ENCODE assay signal across 24 cellular contexts in the genomic region with DNA sequence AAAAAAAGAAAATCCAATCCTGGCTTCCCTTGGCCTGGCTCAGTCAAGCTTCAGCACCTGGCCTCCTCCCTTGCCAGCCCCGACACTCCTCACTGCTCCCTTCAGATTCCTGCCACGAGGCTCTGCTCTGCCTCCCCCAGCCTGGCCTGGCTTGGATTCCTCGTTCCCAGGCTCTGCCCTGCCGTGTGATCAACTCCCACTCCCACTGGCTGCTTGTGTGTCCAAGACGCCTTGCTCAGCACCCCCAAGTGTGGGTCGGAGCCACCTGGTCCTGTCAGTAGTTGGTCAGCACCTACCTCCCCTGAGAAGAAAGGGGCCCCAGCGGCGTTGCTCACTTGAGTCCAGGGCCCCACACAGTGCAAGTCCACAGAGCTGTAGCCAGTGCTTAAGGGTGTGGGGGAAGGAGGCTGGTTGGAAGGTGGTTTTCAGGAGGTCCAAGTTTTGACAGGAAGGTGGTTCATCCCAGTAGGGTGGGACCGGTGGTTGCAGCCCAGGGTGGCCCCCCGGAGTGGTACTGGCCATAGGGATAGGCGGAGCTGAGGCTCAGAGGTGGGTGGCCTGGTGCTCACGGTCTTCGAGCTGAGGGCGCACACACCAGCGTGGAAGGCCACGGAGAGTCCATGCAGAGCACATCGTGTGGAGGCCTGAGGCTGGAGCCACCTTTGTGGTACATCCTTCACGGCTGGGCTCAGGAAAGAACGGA. TPM values are rescaled to one million over a fixed set of nuclear protein-coding genes. Genes with fewer than 3 reads are reported as not detected.
DNase-seq lines count a peak whose midpoint lies in the region; ATAC-seq and TF ChIP-seq lines count a peak whose summit lies in the region.
"Had no signal": no experiment of that assay in that cellular context is flagged by ENCODE, and none has a peak within 500 bp of the region (broad histone marks: within the 10 kb centered on the region; RNA-seq: fewer than 3 reads in every experiment).

No MANE protein-coding gene starts in this region.

- no peaks in the 10 kb centered on the region for H3K4me1 Mint-ChIP-seq in activated T-helper 2 cell treated with anti-CD3 and anti-CD28 coated beads, Interferon-gamma antibody, Interleukin-2, Interleukin-4, amounts not matched to agents 10 μg/mL and 5 μg/mL and 100 μg/mL, durations not matched to agents 14 hours and 24 hours and 36 hours (ENCODE audit: low read depth)
- H3K4me1 Mint-ChIP-seq in memory B cell, result peaks cover 15% of the 10 kb centered on the region

- H3K4me1 ChIP-seq in heart left ventricle (peaks cover 16 to 77% (median 48%) of the 10 kb centered on the region in 12 donors), testis (peaks cover 43% of the 10 kb centered on the region), aorta (ENCODE audit: control insufficient read depth in 1 of 2, insufficient read depth in 2 of 2, low read length in 2 of 2) (no peaks in the 10 kb centered on the region), suprapubic skin (peaks cover 29% of the 10 kb centered on the region)

- H3K27ac ChIP-seq in heart left ventricle (peak overlapping the region in 7 of 12 donors; percentile 43 to 89 (median 81)), testis (no peak overlapping the region), aorta (ENCODE audit: low read depth in 1 of 2, low read length in 2 of 2) (no peak overlapping the region), suprapubic skin (no peak overlapping the region)

- H3K4me3 Mint-ChIP-seq in activated T-helper 2 cell treated with anti-CD3 and anti-CD28 coated beads, Interferon-gamma antibody, Interleukin-2, Interleukin-4, amounts not matched to agents 10 μg/mL and 5 μg/mL and 100 μg/mL, durations not matched to agents 14 hours and 24 hours and 36 hours (ENCODE audit: low read depth), result no peak overlapping the region
- no peak overlapping the region for H3K4me3 Mint-ChIP-seq in memory B cell
- H3K4me3 Mint-ChIP-seq: HFFc6, neural crest cell had no signal

- H3K4me3 ChIP-seq in heart left ventricle, result no peak overlapping the region
- H3K4me3 ChIP-seq in testis, result no peak overlapping the region
- no peak overlapping the region for H3K4me3 ChIP-seq in aorta (ENCODE audit: low read length in 2 of 2)
- no peak overlapping the region for H3K4me3 ChIP-seq in suprapubic skin

- TF ChIP-seq POLR2A in heart left ventricle (IDR thresholded peaks at IDR 0.05) (no peak), testis (IDR thresholded peaks at IDR 0.05) (no peak), suprapubic skin (IDR thresholded peaks at IDR 0.05) (no peak)

- peak overlapping the region; percentile 33 for H3K27ac Mint-ChIP-seq in activated T-helper 2 cell treated with anti-CD3 and anti-CD28 coated beads, Interferon-gamma antibody, Interleukin-2, Interleukin-4, amounts not matched to agents 10 μg/mL and 5 μg/mL and 100 μg/mL, durations not matched to agents 14 hours and 24 hours and 36 hours
- peak overlapping the region; percentile 73 for H3K27ac Mint-ChIP-seq in memory B cell
- H3K27ac Mint-ChIP-seq: HFFc6 had no signal

- H3K9me3 ChIP-seq in heart left ventricle (no peaks in the 10 kb centered on the region), testis (no peaks in the 10 kb centered on the region), aorta (ENCODE audit: control insufficient read depth, low read length) (no peaks in the 10 kb centered on the region), suprapubic skin (no peaks in the 10 kb centered on the region)

- intact Hi-C loops in heart left ventricle (cut with DNase I), result no loop called here
- intact Hi-C loops in Right ventricle myocardium inferior (cut with DNase I), result loop anchor here (5.0 kb wide), 1 partner anchor 200 kb away; a partner anchor contains a TSS
- intact Hi-C loops in activated T-helper 2 cell treated with anti-CD3 and anti-CD28 coated beads, Interferon-gamma antibody, Interleukin-2, Interleukin-4, amounts not matched to agents 10 μg/mL and 5 μg/mL and 100 μg/mL, durations not matched to agents 14 hours and 24 hours and 36 hours (cut with micrococcal nuclease), result no loop called here
- intact Hi-C loops in testis (cut with DNase I; ENCODE audit: low total_unique reads), result no loop called here
- intact Hi-C loops in aorta (cut with DNase I), result no loop called here

- DNase-seq in heart left ventricle (peak in 1 of 5 donors; percentile 29), Right ventricle myocardium inferior (ENCODE audit: missing footprints) (no peak), memory B cell (ENCODE audit: low spot score in 2 of 2) (no peak), testis (peak; percentile 78), aorta (no peak), suprapubic skin (ENCODE audit: low spot score in 2 of 2) (no peak)
- no peak for DNase-seq in activated T-helper 2 cell treated with anti-CD3 and anti-CD28 coated beads, Interferon-gamma antibody, Interleukin-2, Interleukin-4, amounts not matched to agents 10 μg/mL and 5 μg/mL and 100 μg/mL, durations not matched to agents 14 hours and 24 hours and 36 hours (ENCODE audit: low spot score)
- DNase-seq: activated CD4-positive, CD25-positive, alpha-beta regulatory T cell; activated CD8-positive, alpha-beta memory T cell treated with anti-CD3 and anti-CD28 coated beads, Interleukin-2, amount 50 U/mL, for 4 hours; activated gamma-delta T cell; DMS153; GDM1; glutamatergic neuron; HFFc6; midbrain; NCI-H146; NCI-H526 treated with DMSO at 0.1 percent for 48 hours; RPMI8226; stimulated activated CD4-positive, alpha-beta T cell treated with anti-CD3 and anti-CD28 coated beads, Interleukin-12 subunit alpha, Interleukin-12 subunit beta, amount 100 ng/mL, for 4 hours; T-helper 9 cell had no signal

- WGBS in heart left ventricle, 4 donors, result 90 to 95% (median 94%) methylated on average over 19 of the region's 19 CpGs
- 81 to 88% methylated on average over 11 to 19 of the region's 19 CpGs for WGBS in testis, 2 donors
- WGBS in aorta, 2 donors, result 92% methylated on average over 19 of the region's 19 CpGs
- 94% methylated on average over 14 of the region's 19 CpGs for WGBS in suprapubic skin

- no peak for TF ChIP-seq EP300 in suprapubic skin (IDR thresholded peaks at IDR 0.05)

- peaks cover 75% of the 10 kb centered on the region for H3K36me3 Mint-ChIP-seq in activated T-helper 2 cell treated with anti-CD3 and anti-CD28 coated beads, Interferon-gamma antibody, Interleukin-2, Interleukin-4, amounts not matched to agents 10 μg/mL and 5 μg/mL and 100 μg/mL, durations not matched to agents 14 hours and 24 hours and 36 hours (ENCODE audit: low read depth)
- peaks cover 53% of the 10 kb centered on the region for H3K36me3 Mint-ChIP-seq in memory B cell

- ATAC-seq in heart left ventricle (no peak), Right ventricle myocardium inferior (no peak), memory B cell (ENCODE audit: low read depth) (no peak), aorta (ENCODE audit: low FRiP score) (no peak), HG03571 (IDR thresholded peaks at IDR 0.05; ENCODE audit: unreplicated experiment) (no peak)
- ATAC-seq: left lobe of liver, SK-N-SH treated with all-trans-retinoic acid at 6 μM for 48 hours had no signal

- no peaks in the 10 kb centered on the region for H3K27me3 Mint-ChIP-seq in activated T-helper 2 cell treated with anti-CD3 and anti-CD28 coated beads, Interferon-gamma antibody, Interleukin-2, Interleukin-4, amounts not matched to agents 10 μg/mL and 5 μg/mL and 100 μg/mL, durations not matched to agents 14 hours and 24 hours and 36 hours (ENCODE audit: low read depth)
- H3K27me3 Mint-ChIP-seq in memory B cell, result no peaks in the 10 kb centered on the region

- H3K36me3 ChIP-seq in heart left ventricle, result peaks cover 0 to 87% (median 74%) of the 10 kb centered on the region in 9 donors
- no peaks in the 10 kb centered on the region for H3K36me3 ChIP-seq in testis (ENCODE audit: low read depth, missing control alignments)
- peaks cover 0 to 14% of the 10 kb centered on the region in 2 donors for H3K36me3 ChIP-seq in aorta (ENCODE audit: control insufficient read depth in 1 of 2, insufficient read depth in 2 of 2, low read length in 1 of 2)
- peaks cover 87% of the 10 kb centered on the region for H3K36me3 ChIP-seq in suprapubic skin

- TF ChIP-seq CTCF in heart left ventricle (IDR thresholded peaks at IDR 0.05) (no peak), testis (IDR thresholded peaks at IDR 0.05) (no peak), suprapubic skin (IDR thresholded peaks at IDR 0.05) (no peak)

- no peaks in the 10 kb centered on the region for H3K9me3 Mint-ChIP-seq in activated T-helper 2 cell treated with anti-CD3 and anti-CD28 coated beads, Interferon-gamma antibody, Interleukin-2, Interleukin-4, amounts not matched to agents 10 μg/mL and 5 μg/mL and 100 μg/mL, durations not matched to agents 14 hours and 24 hours and 36 hours
- H3K9me3 Mint-ChIP-seq in memory B cell, result no peaks in the 10 kb centered on the region
- H3K9me3 Mint-ChIP-seq: HFFc6, neural crest cell had no signal

- no peaks in the 10 kb centered on the region for H3K27me3 ChIP-seq in heart left ventricle
- no peaks in the 10 kb centered on the region for H3K27me3 ChIP-seq in testis
- no peaks in the 10 kb centered on the region for H3K27me3 ChIP-seq in aorta (ENCODE audit: control insufficient read depth in 1 of 2, insufficient read depth in 2 of 2, low read length in 1 of 2)
- no peaks in the 10 kb centered on the region for H3K27me3 ChIP-seq in suprapubic skin

RNA-seq across cellular contexts. Expression of a gene that starts 46.4 kb away (rescaled TPM):
- total RNA-seq in heart left ventricle (10 to 100 TPM; 22.8 to 54.8 (median 33.9) TPM), Right ventricle myocardium inferior (24.6 TPM), testis (10 to 100 TPM; 54.5 to 67.2 TPM), aorta (10 to 100 TPM; 39.8 to 60.3 TPM), suprapubic skin (10 to 100 TPM; 31.4 to 62.1 (median 56.6) TPM)
- polyA plus RNA-seq in heart left ventricle (10 to 100 TPM in 1 of 2 donors, 1 to 10 TPM in 1; 8.3 to 17.1 TPM), testis (ENCODE audit: insufficient read depth, low read depth, low replicate concordance) (26.0 TPM), aorta (10 to 100 TPM in 1 of 2 donors, 1 to 10 TPM in 1; 6.1 to 11.7 TPM)
- total RNA-seq in activated T-helper 2 cell treated with anti-CD3 and anti-CD28 coated beads, Interferon-gamma antibody, Interleukin-2, Interleukin-4, amounts not matched to agents 10 μg/mL and 5 μg/mL and 100 μg/mL, durations not matched to agents 14 hours and 24 hours and 36 hours, result 76.8 and 81.2 TPM in 2 replicates

Comparison
In these comparisons a context has a peak if more than half of its experiments do, and no peak if none do; other contexts are left out.
1. H3K27ac ChIP-seq: peak in heart left ventricle (7 of 12); none in testis (0 of 2), aorta (0 of 2) and suprapubic skin (single experiment).